In genomic region chrX:39560285-39560684, GRCh38 we compare ENCODE assay signal across 24 cellular contexts.
"Had no signal": no experiment of that assay in that cellular context is flagged by ENCODE, and none has a peak within 500 bp of the region (broad histone marks: within the 10 kb centered on the region; RNA-seq: fewer than 3 reads in every experiment).

No MANE protein-coding gene starts in this region.

- FAIRE-seq: pancreas had no signal

- H3K9me3 Mint-ChIP-seq: natural killer cell; stimulated activated naive CD8-positive, alpha-beta T cell treated with anti-CD3 and anti-CD28 coated beads, Interleukin-15, Interleukin-2, amounts not matched to agents 100 ng/mL and 50 ng/mL, for 24 hours had no signal

- H3K36me3 Mint-ChIP-seq: mesothelial cell of epicardium, natural killer cell, type B pancreatic cell had no signal

- H3K4me1 Mint-ChIP-seq: natural killer cell, nephron progenitor cell had no signal

- H3K4me3 ChIP-seq: heart right ventricle, hepatocyte, left ventricle myocardium inferior, lung, pancreas, prostate gland, skin epidermis, tibial nerve, uterus had no signal

- H3K4me2 ChIP-seq: hepatocyte had no signal

- H3K36me3 ChIP-seq: heart right ventricle, left ventricle myocardium inferior, pancreas, prostate gland, tibial nerve, uterus had no signal

- DNase-seq: heart right ventricle; left ventricle myocardium inferior; mesendoderm; naive B cell; natural killer cell; nephron progenitor cell; pancreas; retina; right cardiac atrium; stimulated activated CD4-positive, alpha-beta T cell treated with anti-CD3 and anti-CD28 coated beads, Interleukin-12 subunit alpha, Interleukin-12 subunit beta, amount 100 ng/mL, for 4 hours; stimulated activated CD4-positive, alpha-beta T cell treated with anti-CD3 and anti-CD28 coated beads, Interleukin-15, amount 100 ng/mL, for 24 hours; stimulated activated CD4-positive, alpha-beta T cell treated with anti-CD3 and anti-CD28 coated beads, Interleukin-2, amount 100 ng/mL, for 24 hours; stimulated activated CD4-positive, alpha-beta T cell treated with anti-CD3 and anti-CD28 coated beads, Interleukin-4, amount 100 ng/mL, for 1 hour; stimulated activated naive CD4-positive, alpha-beta T cell; uterus had no signal

- H3K27ac Mint-ChIP-seq: mesothelial cell of epicardium; naive B cell; natural killer cell; nephron progenitor cell; stimulated activated naive CD8-positive, alpha-beta T cell treated with anti-CD3 and anti-CD28 coated beads, Interleukin-15, Interleukin-2, amounts not matched to agents 100 ng/mL and 50 ng/mL, for 24 hours; type B pancreatic cell had no signal

- H3K4me1 ChIP-seq: heart right ventricle, left ventricle myocardium inferior, pancreas, prostate gland, tibial nerve, uterus had no signal

- H3K9me3 ChIP-seq: heart right ventricle, left ventricle myocardium inferior, pancreas, prostate gland, tibial nerve, uterus had no signal

- H3K4me3 Mint-ChIP-seq: mesothelial cell of epicardium; naive B cell; natural killer cell; nephron progenitor cell; stimulated activated naive CD8-positive, alpha-beta T cell treated with anti-CD3 and anti-CD28 coated beads, Interleukin-15, Interleukin-2, amounts not matched to agents 100 ng/mL and 50 ng/mL, for 24 hours; type B pancreatic cell had no signal

- H3K27ac ChIP-seq: heart right ventricle, hepatocyte, left ventricle myocardium inferior, pancreas, prostate gland, skin epidermis, tibial nerve, uterus had no signal

- H3K27me3 Mint-ChIP-seq: stimulated activated naive CD8-positive, alpha-beta T cell treated with anti-CD3 and anti-CD28 coated beads, Interleukin-15, Interleukin-2, amounts not matched to agents 100 ng/mL and 50 ng/mL, for 24 hours; type B pancreatic cell had no signal

- H3K27me3 ChIP-seq: hepatocyte, tibial nerve, uterus had no signal

- H2AFZ ChIP-seq: hepatocyte had no signal

- ATAC-seq: heart right ventricle, natural killer cell, pancreas, right cardiac atrium, sciatic nerve had no signal

- H3K79me2 ChIP-seq: hepatocyte had no signal
